In the genomic region with DNA sequence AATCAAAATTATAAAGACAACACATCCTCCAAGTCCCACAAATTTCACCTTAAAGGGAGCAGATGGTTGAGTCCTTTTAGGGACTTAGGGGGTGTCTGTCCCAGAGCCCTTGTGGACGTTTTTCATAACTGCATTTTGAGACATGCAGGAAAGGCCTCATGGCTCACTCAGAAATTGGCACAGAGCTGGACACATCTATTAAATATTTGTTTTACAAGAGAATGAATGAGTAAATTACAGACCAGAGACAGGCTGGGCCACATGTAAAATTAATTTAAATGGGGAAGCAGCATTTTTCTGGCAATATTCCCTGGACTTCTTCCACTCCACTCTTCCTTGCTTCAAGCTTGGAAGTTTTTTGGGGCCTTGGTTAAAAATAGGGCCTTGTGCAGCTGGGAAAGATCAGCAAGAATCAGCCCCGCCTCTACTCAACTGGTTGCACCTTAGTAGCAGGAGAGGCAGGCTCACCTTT, we compare ENCODE assay signal across 1 cellular context.
TF ChIP-seq lines count a peak whose summit lies in the region.

No MANE protein-coding gene starts in this region.

TF ChIP-seq in K562, 482 proteins besides CTCF, POLR2A, EP300 and RAD21 (continued from another document):
- TF ChIP-seq, protein P1, sequence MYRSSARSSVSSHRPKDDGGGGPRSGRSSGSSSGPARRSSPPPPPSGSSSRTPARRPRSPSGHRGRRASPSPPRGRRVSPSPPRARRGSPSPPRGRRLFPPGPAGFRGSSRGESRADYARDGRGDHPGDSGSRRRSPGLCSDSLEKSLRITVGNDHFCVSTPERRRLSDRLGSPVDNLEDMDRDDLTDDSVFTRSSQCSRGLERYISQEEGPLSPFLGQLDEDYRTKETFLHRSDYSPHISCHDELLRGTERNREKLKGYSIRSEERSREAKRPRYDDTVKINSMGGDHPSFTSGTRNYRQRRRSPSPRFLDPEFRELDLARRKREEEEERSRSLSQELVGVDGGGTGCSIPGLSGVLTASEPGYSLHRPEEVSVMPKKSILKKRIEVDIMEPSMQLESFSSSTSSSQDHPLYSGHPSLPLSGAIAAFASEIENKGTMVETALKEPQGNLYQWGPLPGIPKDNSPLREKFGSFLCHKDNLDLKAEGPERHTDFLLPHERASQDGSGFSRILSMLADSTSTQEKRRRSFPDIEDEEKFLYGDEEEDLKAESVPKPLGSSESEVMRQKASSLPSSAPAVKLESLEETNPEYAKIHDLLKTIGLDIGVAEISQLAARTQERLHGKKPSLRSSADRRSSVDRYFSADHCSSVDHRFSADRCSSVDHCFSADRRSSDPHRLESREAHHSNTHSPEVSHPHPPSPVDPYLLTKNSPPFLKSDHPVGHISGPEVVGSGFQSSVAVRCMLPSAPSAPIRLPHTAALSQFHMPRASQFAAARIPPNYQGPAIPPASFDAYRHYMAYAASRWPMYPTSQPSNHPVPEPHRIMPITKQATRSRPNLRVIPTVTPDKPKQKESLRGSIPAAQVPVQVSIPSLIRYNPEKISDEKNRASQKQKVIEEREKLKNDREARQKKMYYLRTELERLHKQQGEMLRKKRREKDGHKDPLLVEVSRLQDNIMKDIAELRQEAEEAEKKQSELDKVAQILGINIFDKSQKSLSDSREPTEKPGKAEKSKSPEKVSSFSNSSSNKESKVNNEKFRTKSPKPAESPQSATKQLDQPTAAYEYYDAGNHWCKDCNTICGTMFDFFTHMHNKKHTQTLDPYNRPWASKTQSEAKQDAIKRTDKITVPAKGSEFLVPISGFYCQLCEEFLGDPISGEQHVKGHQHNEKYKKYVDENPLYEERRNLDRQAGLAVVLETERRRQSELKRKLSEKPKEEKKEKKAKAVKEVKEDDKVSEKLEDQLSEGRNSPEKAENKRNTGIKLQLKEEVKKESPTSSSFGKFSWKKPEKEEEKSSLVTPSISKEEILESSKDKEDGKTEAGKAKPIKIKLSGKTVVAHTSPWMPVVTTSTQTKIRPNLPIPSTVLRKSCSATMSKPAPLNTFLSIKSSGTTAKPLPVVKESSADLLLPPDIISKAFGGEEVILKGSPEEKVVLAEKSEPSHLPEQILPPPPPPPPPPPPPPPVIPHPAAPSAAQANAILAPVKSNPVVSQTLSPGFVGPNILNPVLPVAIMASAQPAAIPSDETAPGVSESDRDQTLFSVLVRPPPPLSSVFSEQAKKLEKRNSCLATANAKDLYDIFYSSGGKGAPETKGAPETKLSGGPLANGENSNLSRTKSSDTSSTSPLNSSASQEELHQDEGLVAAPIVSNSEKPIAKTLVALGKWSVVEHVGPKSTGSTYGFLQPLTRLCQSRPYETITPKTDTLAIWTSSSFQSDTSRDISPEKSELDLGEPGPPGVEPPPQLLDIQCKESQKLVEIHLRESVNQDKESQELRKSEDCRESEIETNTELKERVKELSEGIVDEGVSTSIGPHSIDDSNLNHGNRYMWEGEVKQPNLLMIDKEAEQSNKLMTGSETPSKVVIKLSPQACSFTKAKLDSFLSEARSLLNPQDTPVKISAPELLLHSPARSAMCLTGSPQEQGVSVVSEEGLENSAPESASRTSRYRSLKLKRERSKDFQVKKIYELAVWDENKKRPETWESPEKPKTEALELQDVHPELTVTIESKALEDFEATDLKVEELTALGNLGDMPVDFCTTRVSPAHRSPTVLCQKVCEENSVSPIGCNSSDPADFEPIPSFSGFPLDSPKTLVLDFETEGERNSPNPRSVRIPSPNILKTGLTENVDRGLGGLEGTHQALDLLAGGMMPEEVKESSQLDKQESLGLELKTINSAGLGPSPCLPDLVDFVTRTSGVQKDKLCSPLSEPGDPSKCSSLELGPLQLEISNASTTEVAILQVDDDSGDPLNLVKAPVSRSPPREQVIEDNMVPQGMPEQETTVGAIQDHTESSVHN (IDR thresholded peaks at IDR 0.05; ENCODE audit: borderline replicate concordance in 1 of 2, low read depth in 1 of 2) = no peak
- TF ChIP-seq CSDE1 (IDR thresholded peaks at IDR 0.05) (no peak), MEF2A (IDR thresholded peaks at IDR 0.05; ENCODE audit: control insufficient read depth, low read depth, low read length) (no peak), ZNF778 (CRISPR knock-in tag; IDR thresholded peaks at IDR 0.05) (no peak), TGIF2 (CRISPR knock-in tag; IDR thresholded peaks at IDR 0.05) (no peak)
